Comparison of ENCODE assay signal across 14 cellular contexts in the genomic region with DNA sequence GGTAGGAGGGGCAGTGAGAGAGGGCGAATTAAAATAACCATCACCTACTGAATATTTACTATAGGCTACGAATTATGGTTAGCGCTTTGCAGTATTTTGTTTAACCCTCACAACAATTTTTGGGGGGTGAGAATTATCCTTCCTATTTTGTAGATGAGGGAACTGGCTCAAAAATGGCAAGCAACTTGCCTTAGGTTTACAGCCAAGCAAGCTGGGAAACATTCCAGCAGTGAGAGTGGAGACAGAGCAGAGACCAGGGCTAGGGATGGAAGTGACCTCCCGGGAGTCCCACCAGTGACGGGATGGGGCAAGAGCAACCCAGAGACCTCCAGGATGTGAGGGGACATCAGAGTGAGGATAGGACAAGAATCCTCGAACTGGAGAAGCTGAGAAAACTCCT. TPM values are rescaled to one million over a fixed set of nuclear protein-coding genes. Genes with fewer than 3 reads are reported as not detected.
DNase-seq lines count a peak whose midpoint lies in the region; ATAC-seq and TF ChIP-seq lines count a peak whose summit lies in the region.
"Had no signal": no experiment of that assay in that cellular context is flagged by ENCODE, and none has a peak within 500 bp of the region (broad histone marks: within the 10 kb centered on the region; RNA-seq: fewer than 3 reads in every experiment).

No MANE protein-coding gene starts in this region.

- H3K79me2 ChIP-seq in parathyroid adenoma, result no peaks in the 10 kb centered on the region

- H3K27ac ChIP-seq in A673 (ENCODE audit: low read depth, low read length, poor library complexity, severe bottlenecking) (peak overlapping the region; percentile 86), parathyroid adenoma (peak overlapping the region; percentile 85)

- H3K27me3 ChIP-seq in A673 (replicated peaks; ENCODE audit: insufficient read depth, low read depth, low read length, poor library complexity), result no peaks in the 10 kb centered on the region
- H3K27me3 ChIP-seq in parathyroid adenoma (ENCODE audit: control insufficient read depth, insufficient read depth, low read length), result no peaks in the 10 kb centered on the region

- no TSS peak for BruUV-seq in A673 (replicated peaks; lab: Mats Ljungman, UMichigan)

- no peak overlapping the region for H3K4me3 Mint-ChIP-seq in activated T-helper 2 cell treated with anti-CD3 and anti-CD28 coated beads, Interferon-gamma antibody, Interleukin-2, Interleukin-4, amounts not matched to agents 10 μg/mL and 5 μg/mL and 100 μg/mL, durations not matched to agents 14 hours and 24 hours and 36 hours (ENCODE audit: low read depth)

- H3K9ac ChIP-seq in parathyroid adenoma, result no peak overlapping the region

- peaks cover 21% of the 10 kb centered on the region for H3K4me1 Mint-ChIP-seq in activated T-helper 2 cell treated with anti-CD3 and anti-CD28 coated beads, Interferon-gamma antibody, Interleukin-2, Interleukin-4, amounts not matched to agents 10 μg/mL and 5 μg/mL and 100 μg/mL, durations not matched to agents 14 hours and 24 hours and 36 hours (ENCODE audit: low read depth)

- no peaks in the 10 kb centered on the region for H3K36me3 Mint-ChIP-seq in activated T-helper 2 cell treated with anti-CD3 and anti-CD28 coated beads, Interferon-gamma antibody, Interleukin-2, Interleukin-4, amounts not matched to agents 10 μg/mL and 5 μg/mL and 100 μg/mL, durations not matched to agents 14 hours and 24 hours and 36 hours (ENCODE audit: low read depth)
- H3K36me3 Mint-ChIP-seq: type B pancreatic cell had no signal

- TF ChIP-seq CTCF in A673 (conservative IDR thresholded peaks at IDR 0.05; ENCODE audit: low read depth, low read length) (no peak), fibroblast of the aortic adventitia (IDR thresholded peaks at IDR 0.05; ENCODE audit: insufficient read depth, low read length) (no peak), parathyroid adenoma (IDR thresholded peaks at IDR 0.05) (no peak)

- H2AFZ ChIP-seq in parathyroid adenoma, result peak overlapping the region; percentile 72

- H3K4me3 ChIP-seq in A673 (ENCODE audit: low read depth, low read length, poor library complexity, severe bottlenecking) (peak overlapping the region; percentile 41), fibroblast of the aortic adventitia (ENCODE audit: low read depth, low read length) (no peak overlapping the region), parathyroid adenoma (ENCODE audit: low read depth, low read length) (peak overlapping the region; percentile 50)

- no peak overlapping the region for H3K27ac Mint-ChIP-seq in activated T-helper 2 cell treated with anti-CD3 and anti-CD28 coated beads, Interferon-gamma antibody, Interleukin-2, Interleukin-4, amounts not matched to agents 10 μg/mL and 5 μg/mL and 100 μg/mL, durations not matched to agents 14 hours and 24 hours and 36 hours
- H3K27ac Mint-ChIP-seq: activated CD4-positive, alpha-beta T cell treated with anti-CD3 and anti-CD28 coated beads, Interleukin-2, amount 10 ng/mL, durations not matched to agents 24 days and 14 days had no signal

- intact Hi-C loops in A673 (cut with micrococcal nuclease; ENCODE audit: unreplicated experiment), result loop anchor here (2.0 kb wide), 1 partner anchor 102 kb away; no protein-coding TSS in a partner anchor
- intact Hi-C loops in activated T-helper 2 cell treated with anti-CD3 and anti-CD28 coated beads, Interferon-gamma antibody, Interleukin-2, Interleukin-4, amounts not matched to agents 10 μg/mL and 5 μg/mL and 100 μg/mL, durations not matched to agents 14 hours and 24 hours and 36 hours (cut with micrococcal nuclease), result loop anchor here (2.0 kb wide), 1 partner anchor 102 kb away; no protein-coding TSS in a partner anchor

- no peaks in the 10 kb centered on the region for H3K9me3 Mint-ChIP-seq in activated T-helper 2 cell treated with anti-CD3 and anti-CD28 coated beads, Interferon-gamma antibody, Interleukin-2, Interleukin-4, amounts not matched to agents 10 μg/mL and 5 μg/mL and 100 μg/mL, durations not matched to agents 14 hours and 24 hours and 36 hours
- H3K9me3 Mint-ChIP-seq: activated CD4-positive, alpha-beta T cell treated with anti-CD3 and anti-CD28 coated beads, Interleukin-2, amount 10 ng/mL, durations not matched to agents 24 days and 14 days; type B pancreatic cell had no signal

- H3K4me1 ChIP-seq in A673 (ENCODE audit: insufficient read depth, low read length, poor library complexity, severe bottlenecking) (peaks cover 36% of the 10 kb centered on the region), parathyroid adenoma (peaks cover 22% of the 10 kb centered on the region)

- peaks cover 58% of the 10 kb centered on the region for H3K27me3 Mint-ChIP-seq in activated T-helper 2 cell treated with anti-CD3 and anti-CD28 coated beads, Interferon-gamma antibody, Interleukin-2, Interleukin-4, amounts not matched to agents 10 μg/mL and 5 μg/mL and 100 μg/mL, durations not matched to agents 14 hours and 24 hours and 36 hours (ENCODE audit: low read depth)

- H3K4me2 ChIP-seq in parathyroid adenoma (ENCODE audit: low read length), result peak overlapping the region; percentile 71

- POLR2A ChIA-PET in A673 (lab: Charles Lee; ENCODE audit: low non-redundant PET), result interaction anchor here (0.6 kb wide), 1 partner anchor 66 kb away, joined by 6 read pairs; no protein-coding TSS in a partner anchor

- no peaks in the 10 kb centered on the region for H3K36me3 ChIP-seq in A673 (ENCODE audit: insufficient read depth, low read length, poor library complexity, severe bottlenecking)
- H3K36me3 ChIP-seq in parathyroid adenoma (ENCODE audit: control insufficient read depth, insufficient read depth, low read length), result no peaks in the 10 kb centered on the region

- CTCF ChIA-PET in A673 (lab: Charles Lee), result no interaction called here

- ATAC-seq in GM21619 (IDR thresholded peaks at IDR 0.05; ENCODE audit: unreplicated experiment), result no peak
- no peak for ATAC-seq in GM21528 (IDR thresholded peaks at IDR 0.05; ENCODE audit: low FRiP score, unreplicated experiment)

- no peaks in the 10 kb centered on the region for H3K9me3 ChIP-seq in A673 (ENCODE audit: low read depth, low read length, poor library complexity, severe bottlenecking)
- no peaks in the 10 kb centered on the region for H3K9me3 ChIP-seq in parathyroid adenoma (ENCODE audit: control insufficient read depth, low read length)

- DNase-seq in A673 (ENCODE audit: low spot score) (no peak), M059J (ENCODE audit: low read depth) (peak; percentile 9), fibroblast of the aortic adventitia (ENCODE audit: low read depth) (peak; percentile 43), CD1c-positive myeloid dendritic cell (ENCODE audit: extremely low spot score) (no peak)
- DNase-seq in activated T-helper 2 cell treated with anti-CD3 and anti-CD28 coated beads, Interferon-gamma antibody, Interleukin-2, Interleukin-4, amounts not matched to agents 10 μg/mL and 5 μg/mL and 100 μg/mL, durations not matched to agents 14 hours and 24 hours and 36 hours (ENCODE audit: low spot score), result no peak
- DNase-seq: activated naive CD4-positive, alpha-beta T cell; Karpas-422 had no signal

RNA-seq across cellular contexts. Expression of a gene that starts 0.4 kb away (rescaled TPM):
- 28.6 and 39.7 TPM in 2 replicates for total RNA-seq in A673 (2021)
- 0.34 TPM in 1 of 2 replicates, not detected in the other for total RNA-seq in M059J (2014; rRNA removed; shearing (Covaris generic))
- total RNA-seq in fibroblast of the aortic adventitia (ENCODE audit: low replicate concordance), result 0.27 and 4.9 TPM in 2 replicates
- 0.28 and 0.46 TPM in 2 replicates for total RNA-seq in activated T-helper 2 cell treated with anti-CD3 and anti-CD28 coated beads, Interferon-gamma antibody, Interleukin-2, Interleukin-4, amounts not matched to agents 10 μg/mL and 5 μg/mL and 100 μg/mL, durations not matched to agents 14 hours and 24 hours and 36 hours
- total RNA-seq: activated CD4-positive, alpha-beta T cell treated with anti-CD3 and anti-CD28 coated beads, Interleukin-2, amount 10 ng/mL, durations not matched to agents 24 days and 14 days had no signal

RNA-seq across cellular contexts. Expression of a gene that starts 2.2 kb away (rescaled TPM):
- total RNA-seq in A673 (2021) (not detected in 2 replicates), fibroblast of the aortic adventitia (ENCODE audit: low replicate concordance) (not detected in 2 replicates)
- not detected in 2 replicates for total RNA-seq in M059J (2014; rRNA removed; shearing (Covaris generic))
- total RNA-seq in activated T-helper 2 cell treated with anti-CD3 and anti-CD28 coated beads, Interferon-gamma antibody, Interleukin-2, Interleukin-4, amounts not matched to agents 10 μg/mL and 5 μg/mL and 100 μg/mL, durations not matched to agents 14 hours and 24 hours and 36 hours, result not detected in 2 replicates
- total RNA-seq: activated CD4-positive, alpha-beta T cell treated with anti-CD3 and anti-CD28 coated beads, Interleukin-2, amount 10 ng/mL, durations not matched to agents 24 days and 14 days; frontal cortex; pulmonary artery endothelial cell had no signal

RNA-seq across cellular contexts. Expression of a gene that starts 9.4 kb away (rescaled TPM):
- total RNA-seq in A673 (2021) (332 and 371 TPM in 2 replicates), fibroblast of the aortic adventitia (ENCODE audit: low replicate concordance) (97.2 and 134 TPM in 2 replicates)
- 296 and 331 TPM in 2 replicates for total RNA-seq in M059J (2014; rRNA removed; shearing (Covaris generic))
- 215 and 220 TPM in 2 replicates for total RNA-seq in activated T-helper 2 cell treated with anti-CD3 and anti-CD28 coated beads, Interferon-gamma antibody, Interleukin-2, Interleukin-4, amounts not matched to agents 10 μg/mL and 5 μg/mL and 100 μg/mL, durations not matched to agents 14 hours and 24 hours and 36 hours

RNA-seq across cellular contexts. Expression of a gene that starts 14.8 kb away (rescaled TPM):
- total RNA-seq in A673 (2021) (not detected in 2 replicates), fibroblast of the aortic adventitia (ENCODE audit: low replicate concordance) (not detected in 2 replicates)
- total RNA-seq in M059J (2014; rRNA removed; shearing (Covaris generic)), result not detected in 2 replicates
- total RNA-seq in activated T-helper 2 cell treated with anti-CD3 and anti-CD28 coated beads, Interferon-gamma antibody, Interleukin-2, Interleukin-4, amounts not matched to agents 10 μg/mL and 5 μg/mL and 100 μg/mL, durations not matched to agents 14 hours and 24 hours and 36 hours, result not detected in 2 replicates
- total RNA-seq: activated CD4-positive, alpha-beta T cell treated with anti-CD3 and anti-CD28 coated beads, Interleukin-2, amount 10 ng/mL, durations not matched to agents 24 days and 14 days; frontal cortex; pulmonary artery endothelial cell had no signal

Comparison
In these comparisons a context has a peak if more than half of its experiments do, and no peak if none do; other contexts are left out.
1. DNase-seq: peak in M059J (single experiment) and fibroblast of the aortic adventitia (single experiment); none in A673 (single experiment), CD1c-positive myeloid dendritic cell (single experiment) and activated T-helper 2 cell treated with anti-CD3 and anti-CD28 coated beads, Interferon-gamma antibody, Interleukin-2, Interleukin-4, amounts not matched to agents 10 μg/mL and 5 μg/mL and 100 μg/mL, durations not matched to agents 14 hours and 24 hours and 36 hours (single experiment).